ENCODE assay signal across 1 cellular context in the genomic region with DNA sequence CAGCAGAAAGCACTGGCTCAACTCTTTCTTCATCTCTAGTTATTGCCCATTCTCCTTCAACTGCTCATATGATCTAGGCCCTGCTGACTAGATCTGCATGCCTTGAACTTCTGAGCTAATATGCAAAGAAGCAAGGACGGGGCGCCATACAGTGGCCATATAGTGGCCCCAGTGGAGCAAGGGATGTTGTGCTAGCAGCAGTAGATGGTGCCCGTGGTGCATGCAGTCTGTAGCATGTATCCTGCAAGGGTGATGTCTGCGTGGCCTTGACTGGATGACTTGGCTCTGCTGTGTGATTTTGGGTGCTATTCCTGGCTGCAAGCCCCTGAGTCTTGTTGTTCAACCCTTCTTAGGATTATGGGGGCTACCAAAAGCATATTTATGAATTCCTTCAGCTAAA.
TF ChIP-seq lines count a peak whose summit lies in the region.

No MANE protein-coding gene starts in this region.

TF ChIP-seq in WTC11, 78 proteins besides CTCF, POLR2A, EP300 and RAD21 (continued from another document):
- TF ChIP-seq, protein P1, sequence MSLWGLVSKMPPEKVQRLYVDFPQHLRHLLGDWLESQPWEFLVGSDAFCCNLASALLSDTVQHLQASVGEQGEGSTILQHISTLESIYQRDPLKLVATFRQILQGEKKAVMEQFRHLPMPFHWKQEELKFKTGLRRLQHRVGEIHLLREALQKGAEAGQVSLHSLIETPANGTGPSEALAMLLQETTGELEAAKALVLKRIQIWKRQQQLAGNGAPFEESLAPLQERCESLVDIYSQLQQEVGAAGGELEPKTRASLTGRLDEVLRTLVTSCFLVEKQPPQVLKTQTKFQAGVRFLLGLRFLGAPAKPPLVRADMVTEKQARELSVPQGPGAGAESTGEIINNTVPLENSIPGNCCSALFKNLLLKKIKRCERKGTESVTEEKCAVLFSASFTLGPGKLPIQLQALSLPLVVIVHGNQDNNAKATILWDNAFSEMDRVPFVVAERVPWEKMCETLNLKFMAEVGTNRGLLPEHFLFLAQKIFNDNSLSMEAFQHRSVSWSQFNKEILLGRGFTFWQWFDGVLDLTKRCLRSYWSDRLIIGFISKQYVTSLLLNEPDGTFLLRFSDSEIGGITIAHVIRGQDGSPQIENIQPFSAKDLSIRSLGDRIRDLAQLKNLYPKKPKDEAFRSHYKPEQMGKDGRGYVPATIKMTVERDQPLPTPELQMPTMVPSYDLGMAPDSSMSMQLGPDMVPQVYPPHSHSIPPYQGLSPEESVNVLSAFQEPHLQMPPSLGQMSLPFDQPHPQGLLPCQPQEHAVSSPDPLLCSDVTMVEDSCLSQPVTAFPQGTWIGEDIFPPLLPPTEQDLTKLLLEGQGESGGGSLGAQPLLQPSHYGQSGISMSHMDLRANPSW (CRISPR knock-in tag; conservative IDR thresholded peaks at IDR 0.05; ENCODE audit: low read depth), result no peak
- TF ChIP-seq ZBTB21 (CRISPR knock-in tag; IDR thresholded peaks at IDR 0.05; ENCODE audit: borderline replicate concordance) (no peak), MXD4 (CRISPR knock-in tag; IDR thresholded peaks at IDR 0.05; ENCODE audit: borderline replicate concordance) (no peak), ZNF219 (CRISPR knock-in tag; IDR thresholded peaks at IDR 0.05; ENCODE audit: borderline replicate concordance) (no peak)
- TF ChIP-seq, protein P2, sequence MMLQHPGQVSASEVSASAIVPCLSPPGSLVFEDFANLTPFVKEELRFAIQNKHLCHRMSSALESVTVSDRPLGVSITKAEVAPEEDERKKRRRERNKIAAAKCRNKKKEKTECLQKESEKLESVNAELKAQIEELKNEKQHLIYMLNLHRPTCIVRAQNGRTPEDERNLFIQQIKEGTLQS (CRISPR knock-in tag; conservative IDR thresholded peaks at IDR 0.05), result no peak
